Comparison of ENCODE assay signal across 9 cellular contexts in the genomic region with DNA sequence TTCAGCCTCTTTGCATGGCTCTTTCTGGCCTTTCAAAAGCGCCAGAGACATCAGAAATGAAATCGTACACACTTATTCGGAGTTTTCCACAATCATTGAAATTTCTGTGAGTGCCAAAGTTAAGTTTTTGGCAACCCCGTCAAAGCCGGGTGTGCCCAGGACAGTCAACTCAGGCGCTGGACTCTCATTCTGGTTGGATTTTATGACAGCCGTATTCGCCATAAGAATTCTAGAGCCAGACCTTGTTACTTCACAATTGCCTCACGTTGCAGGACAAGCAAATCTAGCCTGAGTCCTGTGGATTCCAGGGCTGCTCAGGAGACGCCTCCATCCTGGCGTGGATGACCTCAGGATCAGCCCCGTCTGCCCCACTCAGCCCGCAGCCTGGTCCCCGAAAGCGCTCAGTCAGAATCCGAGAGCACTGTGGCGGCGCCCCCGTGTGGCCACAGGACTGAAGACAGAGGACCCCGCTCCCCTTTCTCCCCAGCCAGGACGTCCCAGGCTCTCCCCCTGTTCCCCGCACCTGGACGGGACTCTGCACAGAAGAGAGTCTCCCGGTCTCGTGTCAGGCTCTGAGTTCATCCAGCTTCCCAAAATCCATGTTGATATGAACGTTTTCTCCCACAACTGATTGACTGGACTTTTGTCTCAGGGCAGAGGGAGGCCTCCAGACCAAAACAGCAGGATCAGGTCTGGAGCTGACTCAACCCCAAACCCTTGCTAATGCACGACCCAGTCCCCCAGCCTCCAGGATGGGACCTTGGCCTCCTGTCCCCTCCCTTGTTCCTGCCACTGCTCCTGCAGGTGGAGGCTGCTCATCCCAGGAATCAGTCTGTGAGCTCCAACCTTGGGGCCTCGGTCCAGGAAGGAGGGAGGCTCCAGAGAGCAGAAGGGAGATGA. TPM values are rescaled to one million over a fixed set of nuclear protein-coding genes. Genes with fewer than 3 reads are reported as not detected.
DNase-seq lines count a peak whose midpoint lies in the region; ATAC-seq, FAIRE-seq and TF ChIP-seq lines count a peak whose summit lies in the region.
"Had no signal": no experiment of that assay in that cellular context is flagged by ENCODE, and none has a peak within 500 bp of the region (broad histone marks: within the 10 kb centered on the region; RNA-seq: fewer than 3 reads in every experiment).

No MANE protein-coding gene starts in this region.

- POLR2A ChIA-PET in H1 (lab: Charles Lee; ENCODE audit: partially characterized antibody): interaction anchor here (0.6 to 2.0 kb wide), 7 partner anchors 39 to 283 kb away, joined by 3 to 12 read pairs (median 4); partner anchors contain the start of genes DDX39B, MICA and TCF19

- no peaks in the 10 kb centered on the region for H3K36me3 ChIP-seq in H1 (ENCODE audit: control insufficient read depth in 2 of 4, insufficient read depth in 4 of 4, low read length in 3 of 4)
- H3K36me3 ChIP-seq in mesenchymal stem cell (ENCODE audit: control insufficient read depth in 1 of 2, insufficient read depth in 2 of 2, low read depth in 1 of 2, low read length in 2 of 2): no peaks in the 10 kb centered on the region

- no peak overlapping the region for H4K91ac ChIP-seq in H1 (replicated peaks; ENCODE audit: insufficient read length, low read length)
- H4K91ac ChIP-seq in mesenchymal stem cell (ENCODE audit: low read length): no peak overlapping the region

- H3K4me1 ChIP-seq in H1 (replicated peaks in 1 of 4; ENCODE audit: control insufficient read depth in 3 of 4, insufficient read depth in 4 of 4, low read length in 3 of 4) (peaks cover 0 to 8% (median 0%) of the 10 kb centered on the region in 4 experiments; a peak in 3 of 7 replicates), mesenchymal stem cell (ENCODE audit: control insufficient read depth, insufficient read depth, low read depth, low read length) (peaks cover 2% of the 10 kb centered on the region)

- no peak overlapping the region for H3K27ac Mint-ChIP-seq in activated naive CD4-positive, alpha-beta T cell treated with anti-CD3 and anti-CD28 coated beads for 36 hours
- H3K27ac Mint-ChIP-seq: stimulated activated naive CD8-positive, alpha-beta T cell treated with anti-CD3 and anti-CD28 coated beads, Interleukin-15, Interleukin-2, amounts not matched to agents 100 ng/mL and 50 ng/mL, for 24 hours had no signal

- H3K9ac ChIP-seq in H1 (replicated peaks in 1 of 4; ENCODE audit: extremely low read depth in 1 of 4, low read depth in 3 of 4, low read length in 3 of 4): no peak overlapping the region
- H3K9ac ChIP-seq in mesenchymal stem cell (ENCODE audit: low read length): peak overlapping the region; percentile 63

- H3K4me3 ChIP-seq in H1 (ENCODE audit: extremely low read depth in 1 of 4, insufficient read depth in 2 of 4, low read depth in 3 of 4, low read length in 4 of 4): no peak overlapping the region
- peak overlapping the region in 1 of 2 experiments; percentile 72 for H3K4me3 ChIP-seq in mesenchymal stem cell (ENCODE audit: insufficient read depth in 1 of 2, low read depth in 1 of 2, low read length in 2 of 2)

- peaks cover 4% of the 10 kb centered on the region for H3K4me1 Mint-ChIP-seq in activated naive CD4-positive, alpha-beta T cell treated with anti-CD3 and anti-CD28 coated beads for 36 hours (ENCODE audit: low read depth)

- peak; percentile 84 to 86 for TF ChIP-seq RAD21 in H1 (IDR thresholded peaks at IDR 0.05 in 1 of 2, conservative IDR thresholded peaks at IDR 0.05 in 1 of 2; ENCODE audit: low read depth in 2 of 2, low read length in 2 of 2)

- H3K56ac ChIP-seq in H1 (replicated peaks; ENCODE audit: insufficient read length, low read depth, low read length): no peak overlapping the region

- WGBS in H1 (ENCODE audit: extremely low coverage in 1 of 2, insufficient coverage in 1 of 2, insufficient read length in 1 of 2, insufficient replicate concordance in 2 of 2, low coverage in 1 of 2, low lambda C conversion rate in 2 of 2, missing lambda C conversion rate in 1 of 2), 2 experiments: 34% methylated on average over 28 of the region's 28 CpGs; no CpG with 5 or more reads in 1 of the 2 experiments
- 30% methylated on average over 28 of the region's 28 CpGs for WGBS in mesenchymal stem cell

- H3K79me2 ChIP-seq in H1 (ENCODE audit: control insufficient read depth in 1 of 2, insufficient read depth in 2 of 2, low read length in 2 of 2): no peaks in the 10 kb centered on the region

- H3K36me3 Mint-ChIP-seq in activated naive CD4-positive, alpha-beta T cell treated with anti-CD3 and anti-CD28 coated beads for 36 hours (ENCODE audit: low read depth): no peaks in the 10 kb centered on the region

- H4K5ac ChIP-seq in H1 (ENCODE audit: insufficient read length, low read depth, low read length): no peak overlapping the region

- H3K9me3 Mint-ChIP-seq in activated naive CD4-positive, alpha-beta T cell treated with anti-CD3 and anti-CD28 coated beads for 36 hours: peaks cover 4% of the 10 kb centered on the region

- H3K27ac ChIP-seq in H1 (ENCODE audit: low read depth, low read length) (no peak overlapping the region), mesenchymal stem cell (ENCODE audit: low read length, poor library complexity, severe bottlenecking) (no peak overlapping the region)

- no peak overlapping the region for H2BK120ac ChIP-seq in H1 (replicated peaks; ENCODE audit: low read depth, low read length)
- H2BK120ac ChIP-seq in mesenchymal stem cell (ENCODE audit: low read depth, low read length): no peak overlapping the region

- TF ChIP-seq POLR2A in H1 (IDR thresholded peaks at IDR 0.05; ENCODE audit: control extremely low read depth in 1 of 2, low read depth in 2 of 2, low read length in 2 of 2): no peak

- intact Hi-C loops in activated naive CD4-positive, alpha-beta T cell treated with anti-CD3 and anti-CD28 coated beads for 36 hours (cut with micrococcal nuclease): loop anchor here (1.0 kb wide), 1 partner anchor 44 kb away; no protein-coding TSS in a partner anchor

- peak overlapping the region; percentile 97 for H2AFZ ChIP-seq in H1 (ENCODE audit: low read length)
- no peak overlapping the region for H2AFZ ChIP-seq in mesenchymal stem cell (ENCODE audit: low read depth, low read length)

- H3K23me2 ChIP-seq in H1 (ENCODE audit: low read depth, low read length): no peaks in the 10 kb centered on the region; the same call in 1 of the 2 replicates

- H3K9me3 ChIP-seq in H1 (ENCODE audit: insufficient read depth in 2 of 2, low read depth in 1 of 2, low read length in 1 of 2): peaks cover 13 to 16% of the 10 kb centered on the region in 2 experiments
- peaks cover 26% of the 10 kb centered on the region for H3K9me3 ChIP-seq in mesenchymal stem cell (ENCODE audit: control insufficient read depth, low read length)

- TF ChIP-seq CTCF in H1 (IDR thresholded peaks at IDR 0.05; ENCODE audit: control extremely low read depth in 1 of 3, insufficient read depth in 1 of 3, low read depth in 1 of 3, low read length in 3 of 3): peak; percentile 87 to 91 (median 89)

- H3K4me3 Mint-ChIP-seq in activated naive CD4-positive, alpha-beta T cell treated with anti-CD3 and anti-CD28 coated beads for 36 hours: no peak overlapping the region
- H3K4me3 Mint-ChIP-seq: stimulated activated naive CD8-positive, alpha-beta T cell treated with anti-CD3 and anti-CD28 coated beads, Interleukin-15, Interleukin-2, amounts not matched to agents 100 ng/mL and 50 ng/mL, for 24 hours had no signal

- peak; percentile 89 for DNase-seq in activated naive CD4-positive, alpha-beta T cell treated with anti-CD3 and anti-CD28 coated beads for 36 hours
- DNase-seq in activated naive CD4-positive, alpha-beta T cell treated with Interleukin-2 at 50 U/mL for 16 hours: no peak
- peak; percentile 78 for DNase-seq in NAMALWA (ENCODE audit: low spot score)
- DNase-seq in activated CD4-positive, alpha-beta T cell treated with anti-CD3 and anti-CD28 coated beads, Interleukin-2, amount 50 U/mL, for 1 hour: peak; percentile 14
- peak; percentile 46 to 94 for DNase-seq in H1 (ENCODE audit: low read depth in 1 of 2, low spot score in 2 of 2)
- DNase-seq in mesenchymal stem cell: peak; percentile 66
- peak; percentile 69 to 80 for DNase-seq in stimulated activated CD8-positive, alpha-beta memory T cell treated with anti-CD3 and anti-CD28 coated beads, Interleukin-4, amount 100 ng/mL, for 1 hour (ENCODE audit: low read depth in 2 of 2, low spot score in 1 of 2)

- H2BK5ac ChIP-seq in H1 (ENCODE audit: low read depth, low read length) (0 out of 2 replicates have a peak overlapping the region, but pooled peaks have one; percentile 21), mesenchymal stem cell (ENCODE audit: low read depth, low read length, poor library complexity, severe bottlenecking) (no peak overlapping the region)

- H4K8ac ChIP-seq in H1 (ENCODE audit: extremely low read depth, insufficient read depth, low read length): no peak overlapping the region
- no peak overlapping the region for H4K8ac ChIP-seq in mesenchymal stem cell (ENCODE audit: low read length)

- H2BK12ac ChIP-seq in H1 (ENCODE audit: low read depth, low read length) (peak overlapping the region; percentile 46; the same call in 1 of the 2 replicates), mesenchymal stem cell (ENCODE audit: low read length in 2 of 2) (no peak overlapping the region)

- H3K79me1 ChIP-seq in H1 (ENCODE audit: low read depth, low read length): no peaks in the 10 kb centered on the region
- no peaks in the 10 kb centered on the region for H3K79me1 ChIP-seq in mesenchymal stem cell (replicated peaks; ENCODE audit: low read length, poor library complexity, severe bottlenecking)

- H2BK15ac ChIP-seq in H1 (ENCODE audit: low read length) (peak overlapping the region; percentile 93), mesenchymal stem cell (ENCODE audit: low read depth, poor library complexity, severe bottlenecking) (no peak overlapping the region)

- H3K14ac ChIP-seq in H1 (ENCODE audit: insufficient read length) (no peak overlapping the region), mesenchymal stem cell (ENCODE audit: low read length in 2 of 2) (no peak overlapping the region)

- H3K18ac ChIP-seq in H1 (ENCODE audit: extremely low read depth, low read length) (peak overlapping the region; percentile 42; the same call in 1 of the 2 replicates), mesenchymal stem cell (ENCODE audit: low read depth in 1 of 2, low read length in 2 of 2) (no peak overlapping the region)

- H3K23ac ChIP-seq in H1 (ENCODE audit: insufficient read length) (no peak overlapping the region), mesenchymal stem cell (ENCODE audit: low read length in 2 of 2) (no peak overlapping the region)

- H2AK5ac ChIP-seq in H1 (ENCODE audit: low read depth, low read length) (no peak overlapping the region), mesenchymal stem cell (ENCODE audit: low read length, severe bottlenecking) (no peak overlapping the region)

- no peak overlapping the region for H3K4ac ChIP-seq in H1 (replicated peaks; ENCODE audit: insufficient read length, low read depth, low read length)
- H3K4ac ChIP-seq in mesenchymal stem cell (ENCODE audit: low read depth in 1 of 2, low read length in 2 of 2): no peak overlapping the region

- peak overlapping the region; percentile 83 for H2BK20ac ChIP-seq in H1 (ENCODE audit: low read length)

- no peak for ATAC-seq in GM21529 (IDR thresholded peaks at IDR 0.05; ENCODE audit: unreplicated experiment)

- no peaks in the 10 kb centered on the region for H4K20me1 ChIP-seq in H1 (replicated peaks in 1 of 2; ENCODE audit: control insufficient read depth in 1 of 2, insufficient read depth in 2 of 2, low read length in 2 of 2)

- H3K27me3 ChIP-seq in H1 (replicated peaks in 1 of 4; ENCODE audit: control insufficient read depth in 3 of 4, extremely low read depth in 1 of 4, insufficient read depth in 3 of 4, low read length in 3 of 4) (peaks cover 0 to 8% (median 0%) of the 10 kb centered on the region in 4 experiments; a peak in 3 of 7 replicates), mesenchymal stem cell (ENCODE audit: control insufficient read depth in 1 of 2, insufficient read depth in 1 of 2, low read length in 2 of 2) (peaks cover 5 to 18% of the 10 kb centered on the region in 2 experiments)

- H3K4me2 ChIP-seq in H1 (ENCODE audit: insufficient read depth in 1 of 2, low read depth in 2 of 2, low read length in 2 of 2) (peak overlapping the region in 1 of 2 experiments; percentile 53; a peak in 3 of 4 replicates), mesenchymal stem cell (ENCODE audit: low read length, poor library complexity, severe bottlenecking) (peak overlapping the region; percentile 51)

- H3K27me3 Mint-ChIP-seq in activated naive CD4-positive, alpha-beta T cell treated with anti-CD3 and anti-CD28 coated beads for 36 hours (ENCODE audit: low read depth): peaks cover 30% of the 10 kb centered on the region

- CTCF ChIA-PET in activated naive CD4-positive, alpha-beta T cell treated with anti-CD3 and anti-CD28 coated beads for 36 hours (lab: Charles Lee): interaction anchor here (0.6 to 2.0 kb wide), 17 partner anchors 8 to 597 kb away, joined by 3 to 44 read pairs (median 4); partner anchors contain the start of gene MICA
- CTCF ChIA-PET in H1 (lab: Charles Lee; ENCODE audit: partially characterized antibody): interaction anchor here (0.6 to 2.0 kb wide), 29 partner anchors 10 to 1465 kb away, joined by 3 to 45 read pairs (median 5); partner anchors contain the start of gene MICA

- TF ChIP-seq EP300 in H1 (IDR thresholded peaks at IDR 0.05; ENCODE audit: borderline replicate concordance in 1 of 2, low read depth in 2 of 2, low read length in 2 of 2): no peak

- no peak for FAIRE-seq in H1 (lab: Jason Lieb, UNC)

RNA-seq across cellular contexts. Expression of gene MICA, which starts 38.2 kb away (rescaled TPM):
- total RNA-seq in activated naive CD4-positive, alpha-beta T cell treated with anti-CD3 and anti-CD28 coated beads for 36 hours: 10 to 100 TPM; 10.2 to 10.4 TPM
- total RNA-seq in H1 (2021; fragmentation: NEBNext Ultra II Directional; extraction: Animal tissue kit (Norgen Biotek cat#: 25700)): 11.3 and 12.5 TPM in 2 replicates
- 16.3 and 17.0 TPM in 2 replicates for polyA plus RNA-seq in H1 (2011; rRNA removed)
- 17.9 TPM for polyA plus RNA-seq in H1 (2011; cell fraction: cytosol; rRNA removed)
- polyA plus RNA-seq in H1 (2011; cell fraction: nucleus; rRNA removed): 32.5 TPM
- 15.7 to 19.2 TPM (median 17.3 TPM) in 4 replicates for polyA plus RNA-seq in H1 (2012, experiment 1 of 2)
- polyA plus RNA-seq in H1 (2012, experiment 2 of 2): 15.6 TPM
- polyA plus RNA-seq in H1 (2013, experiment 1 of 2): 20.9 TPM
- polyA plus RNA-seq in H1 (2013, experiment 2 of 2): 23.1 TPM
- 19.7 and 23.1 TPM in 2 replicates for polyA minus RNA-seq in H1 (2011; rRNA and poly(A)+ RNA removed)
- polyA minus RNA-seq in H1 (2011; cell fraction: cytosol; rRNA and poly(A)+ RNA removed): 12.0 TPM
- 18.4 TPM for polyA minus RNA-seq in H1 (2011; cell fraction: nucleus; rRNA and poly(A)+ RNA removed)
- polyA plus RNA-seq in mesenchymal stem cell (2013, experiment 1 of 2): 81.3 TPM
- 82.5 TPM for polyA plus RNA-seq in mesenchymal stem cell (2013, experiment 2 of 2)

RNA-seq across cellular contexts. Expression of gene MICB, which starts 56.3 kb away (rescaled TPM):
- 10 to 100 TPM; 21.4 to 22.6 TPM for total RNA-seq in activated naive CD4-positive, alpha-beta T cell treated with anti-CD3 and anti-CD28 coated beads for 36 hours
- 15.4 and 16.2 TPM in 2 replicates for total RNA-seq in H1 (2021; fragmentation: NEBNext Ultra II Directional; extraction: Animal tissue kit (Norgen Biotek cat#: 25700))
- 19.7 and 25.3 TPM in 2 replicates for polyA plus RNA-seq in H1 (2011; rRNA removed)
- polyA plus RNA-seq in H1 (2011; cell fraction: cytosol; rRNA removed): 20.3 TPM
- polyA plus RNA-seq in H1 (2011; cell fraction: nucleus; rRNA removed): 25.2 TPM
- polyA plus RNA-seq in H1 (2012, experiment 1 of 2): 16.5 to 17.6 TPM (median 17.0 TPM) in 4 replicates
- polyA plus RNA-seq in H1 (2012, experiment 2 of 2): 19.7 TPM
- 24.5 TPM for polyA plus RNA-seq in H1 (2013, experiment 1 of 2)
- 26.7 TPM for polyA plus RNA-seq in H1 (2013, experiment 2 of 2)
- polyA minus RNA-seq in H1 (2011; rRNA and poly(A)+ RNA removed): 32.5 and 36.6 TPM in 2 replicates
- polyA minus RNA-seq in H1 (2011; cell fraction: cytosol; rRNA and poly(A)+ RNA removed): 16.9 TPM
- 16.0 TPM for polyA minus RNA-seq in H1 (2011; cell fraction: nucleus; rRNA and poly(A)+ RNA removed)
- 24.8 TPM for polyA plus RNA-seq in mesenchymal stem cell (2013, experiment 1 of 2)
- 24.8 TPM for polyA plus RNA-seq in mesenchymal stem cell (2013, experiment 2 of 2)
